8 cellular contexts compared by ENCODE assay signal in the genomic region with DNA sequence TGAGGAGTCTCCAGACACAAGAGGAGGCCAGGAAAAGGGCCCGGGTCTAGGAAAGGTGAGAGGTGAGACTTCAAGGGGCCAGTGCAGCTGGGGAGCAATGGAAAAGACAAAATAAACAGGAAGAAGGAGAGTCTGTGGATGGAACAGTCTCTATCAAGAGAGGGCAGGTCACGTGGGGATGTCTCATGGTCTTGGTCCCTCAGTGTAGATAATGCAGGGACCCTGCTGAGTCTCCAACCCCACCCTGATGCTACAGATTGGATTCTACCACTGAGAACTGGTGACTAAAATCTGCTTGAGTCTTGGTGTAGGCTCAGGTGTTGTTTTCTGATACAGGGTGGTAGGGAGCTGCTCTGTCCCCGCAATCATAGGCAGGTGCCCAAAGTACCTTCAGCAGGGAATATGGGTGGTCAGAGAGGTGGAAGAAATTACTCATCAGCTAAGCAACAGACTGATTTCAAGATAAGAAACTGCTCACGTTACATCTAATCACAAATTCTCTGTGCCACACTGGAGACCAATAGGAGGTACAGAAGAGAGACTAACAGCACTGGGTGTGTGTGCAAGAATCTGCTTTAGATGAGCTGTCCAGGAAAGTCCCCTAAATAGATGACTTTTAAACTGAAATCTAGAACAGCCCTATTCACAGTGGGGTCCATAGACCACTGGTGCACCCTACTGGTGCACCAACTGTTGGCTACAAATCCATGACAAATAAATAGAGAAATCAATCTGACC.
DNase-seq lines count a peak whose midpoint lies in the region; ATAC-seq, FAIRE-seq and TF ChIP-seq lines count a peak whose summit lies in the region.

No MANE protein-coding gene starts in this region.

- H3K27ac ChIP-seq in coronary artery: no peak overlapping the region
- no peak overlapping the region for H3K27ac ChIP-seq in body of pancreas

- peak; percentile 42 for FAIRE-seq in GM18507 (lab: Jason Lieb, UNC)

- intact Hi-C loops in posterior cingulate gyrus (cut with DNase I) (loop anchor here (5.0 kb wide), 1 partner anchor 112 kb away; no protein-coding TSS in a partner anchor), body of pancreas (cut with DNase I) (no loop called here)

- H3K36me3 ChIP-seq in body of pancreas (replicated peaks in 1 of 2; ENCODE audit: insufficient read depth in 1 of 2, low read depth in 2 of 2): no peaks in the 10 kb centered on the region

- H3K4me1 ChIP-seq in body of pancreas: peaks cover 12% of the 10 kb centered on the region

- ATAC-seq in HG03025 (IDR thresholded peaks at IDR 0.05; ENCODE audit: low FRiP score, unreplicated experiment) (no peak), body of pancreas (no peak)

- H3K9me3 ChIP-seq in body of pancreas: no peaks in the 10 kb centered on the region

- no peak for TF ChIP-seq POLR2A in body of pancreas (IDR thresholded peaks at IDR 0.05)

- peak; percentile 63 for DNase-seq in A172 (ENCODE audit: low spot score)
- peak; percentile 14 for DNase-seq in GM18507 (ENCODE audit: extremely low spot score, insufficient read length, low read depth)
- DNase-seq in HT1080 (ENCODE audit: low read depth): peak; percentile 24
- DNase-seq in coronary artery (ENCODE audit: low spot score): peak; percentile 33
- no peak for DNase-seq in NCI-H1048 (lab: John Stamatoyannopoulos, UW)
- DNase-seq in posterior cingulate gyrus: no peak
- DNase-seq in body of pancreas: no peak

- H3K27me3 ChIP-seq in body of pancreas: no peaks in the 10 kb centered on the region

- no peak overlapping the region for H3K4me3 ChIP-seq in coronary artery
- H3K4me3 ChIP-seq in body of pancreas: no peak overlapping the region

- TF ChIP-seq CTCF in coronary artery (IDR thresholded peaks at IDR 0.05): no peak
- TF ChIP-seq CTCF in body of pancreas (IDR thresholded peaks at IDR 0.05): peak in 2 of 7 experiments; percentile 9 to 22

- WGBS in body of pancreas, 2 donors: 72% methylated on average over 4 of the region's 4 CpGs

Comparison
In these comparisons a context has a peak if more than half of its experiments do, and no peak if none do; other contexts are left out.
1. DNase-seq: peak in A172 (single experiment), GM18507 (single experiment), HT1080 (single experiment) and coronary artery (single experiment); none in NCI-H1048 (single experiment), posterior cingulate gyrus (0 of 10) and body of pancreas (0 of 4).